In genomic region chr12:108622425-108622824, GRCh38 we compare ENCODE assay signal across 9 cellular contexts. TPM values are rescaled to one million over a fixed set of nuclear protein-coding genes. Genes with fewer than 3 reads are reported as not detected.
A peak's percentile ranks its signal among the peaks of the same experiment; 100 is the strongest.
DNase-seq lines count a peak whose midpoint lies in the region; ATAC-seq and TF ChIP-seq lines count a peak whose summit lies in the region.
"Had no signal": no experiment of that assay in that cellular context is flagged by ENCODE, and none has a peak within 500 bp of the region (broad histone marks: within the 10 kb centered on the region; RNA-seq: fewer than 3 reads in every experiment).

No MANE protein-coding gene starts in this region.

- no peaks in the 10 kb centered on the region for H3K36me3 Mint-ChIP-seq in WTC11

- H3K9ac ChIP-seq in iPS-20b (ENCODE audit: low read depth, low read length), result no peak overlapping the region

- H3K27me3 Mint-ChIP-seq in WTC11 (ENCODE audit: low read depth), result no peaks in the 10 kb centered on the region

- peaks cover 38% of the 10 kb centered on the region for H3K4me1 Mint-ChIP-seq in WTC11

- ATAC-seq in WTC11 (peak; percentile 49), HG03039 (IDR thresholded peaks at IDR 0.05; ENCODE audit: unreplicated experiment) (no peak), GM21529 (IDR thresholded peaks at IDR 0.05; ENCODE audit: unreplicated experiment) (no peak)
- ATAC-seq: gastrocnemius medialis had no signal

- no peaks in the 10 kb centered on the region for H3K9me3 ChIP-seq in iPS-20b (ENCODE audit: insufficient read depth, low read depth, low read length)
- H3K9me3 ChIP-seq: gastrocnemius medialis had no signal

- no peaks in the 10 kb centered on the region for H3K27me3 ChIP-seq in iPS-20b (ENCODE audit: insufficient read depth, low read length)
- H3K27me3 ChIP-seq: gastrocnemius medialis had no signal

- POLR2A ChIA-PET in WTC11 (lab: Charles Lee), result no interaction called here

- DNase-seq in A172 (ENCODE audit: low spot score), result peak; percentile 54
- DNase-seq in EH (ENCODE audit: low read depth), result peak; percentile 72
- no peak for DNase-seq in WTC11 (ENCODE audit: low spot score)
- DNase-seq in middle frontal gyrus (ENCODE audit: extremely low spot score, low spot score), result no peak
- DNase-seq in Ammon's horn (ENCODE audit: low spot score), result no peak
- DNase-seq: gastrocnemius medialis had no signal

- H3K4me3 ChIP-seq in iPS-20b (ENCODE audit: low read length), result no peak overlapping the region
- H3K4me3 ChIP-seq: gastrocnemius medialis had no signal

- H3K36me3 ChIP-seq in iPS-20b (ENCODE audit: insufficient read depth, low read depth, low read length), result no peaks in the 10 kb centered on the region
- H3K36me3 ChIP-seq: gastrocnemius medialis had no signal

- CTCF ChIA-PET in WTC11 (lab: Charles Lee), result interaction anchor here (1.0 to 1.4 kb wide), 4 partner anchors 10 to 52 kb away, joined by 3 read pairs; no protein-coding TSS in a partner anchor

- no peak for TF ChIP-seq CTCF in WTC11 (IDR thresholded peaks at IDR 0.05)

- H3K4me1 ChIP-seq in iPS-20b (ENCODE audit: insufficient read depth, low read length), result peaks cover 8% of the 10 kb centered on the region
- H3K4me1 ChIP-seq: gastrocnemius medialis had no signal

- no peak overlapping the region for H3K4me3 Mint-ChIP-seq in WTC11

- H3K27ac ChIP-seq in iPS-20b (ENCODE audit: low read length), result peak overlapping the region; percentile 66
- H3K27ac ChIP-seq: gastrocnemius medialis had no signal

- 0 out of 2 replicates have a peak overlapping the region, but pooled peaks have one; percentile 74 for H3K27ac Mint-ChIP-seq in WTC11

- peaks cover 13% of the 10 kb centered on the region; the same call in 1 of the 2 replicates for H3K9me3 Mint-ChIP-seq in WTC11

TF ChIP-seq in WTC11, 78 proteins besides CTCF, POLR2A, EP300 and RAD21:
- no peak for TF ChIP-seq ZNF512 (CRISPR knock-in tag; IDR thresholded peaks at IDR 0.05; ENCODE audit: borderline replicate concordance)
- no peak for TF ChIP-seq KAT7 (CRISPR knock-in tag; IDR thresholded peaks at IDR 0.05; ENCODE audit: borderline replicate concordance)
- TF ChIP-seq SMAD3 (CRISPR knock-in tag; IDR thresholded peaks at IDR 0.05; ENCODE audit: borderline replicate concordance), result no peak
- TF ChIP-seq ETV6 (CRISPR knock-in tag; IDR thresholded peaks at IDR 0.05), result no peak
TF ChIP-seq in WTC11: peak in this region for 0.

RNA-seq across cellular contexts. Expression of gene SELPLG, which starts 11.3 kb away (rescaled TPM):
- 1.2 and 2.4 TPM in 2 replicates for total RNA-seq in A172 (2014; rRNA removed; shearing (Covaris generic))
- 0.18 to 0.46 TPM (median 0.21 TPM) in 3 replicates for total RNA-seq in WTC11 (2021)

RNA-seq across cellular contexts. Expression of gene TMEM119, which starts 24.5 kb away (rescaled TPM):
- total RNA-seq in A172 (2014; rRNA removed; shearing (Covaris generic)), result not detected in 2 replicates
- total RNA-seq in WTC11 (2021), result 0.16 to 0.25 TPM (median 0.20 TPM) in 3 replicates

Comparison
In these comparisons a context has a peak if more than half of its experiments do, and no peak if none do; other contexts are left out.
1. DNase-seq: peak in A172 (single experiment) and EH (single experiment); none in WTC11 (single experiment), middle frontal gyrus (single experiment) and Ammon's horn (single experiment).